Comparison of ENCODE assay signal across 32 cellular contexts in genomic region chr19:16782719-16783118, GRCh38.
"Had no signal": no experiment of that assay in that cellular context is flagged by ENCODE, and none has a peak within 500 bp of the region (broad histone marks: within the 10 kb centered on the region; RNA-seq: fewer than 3 reads in every experiment).

No MANE protein-coding gene starts in this region.

- H3K27ac ChIP-seq: adrenal gland, body of pancreas, brain microvascular endothelial cell, breast epithelium, VCaP had no signal

- DNase-seq: activated B cell treated with CpG ODN at 0.5 μM for 24 hours; activated CD4-positive, alpha-beta memory T cell treated with anti-CD3 and anti-CD28 coated beads for 36 hours; activated CD4-positive, alpha-beta T cell treated with anti-CD3 and anti-CD28 coated beads for 4 hours; activated CD4-positive, alpha-beta T cell treated with anti-CD3 and anti-CD28 coated beads, Interleukin-2, amount 10 ng/mL, durations not matched to agents 24 days and 14 days; activated CD4-positive, alpha-beta T cell treated with anti-CD3 and anti-CD28 coated beads, Interleukin-2, amount 50 U/mL, for 1 hour; activated CD4-positive, alpha-beta T cell treated with anti-CD3 and anti-CD28 coated beads, Interleukin-2, amount 50 U/mL, for 4 hours; activated CD4-positive, CD25-positive, alpha-beta regulatory T cell treated with anti-CD3 and anti-CD28 coated beads, Interleukin-2, amount 50 U/mL, for 72 hours; activated CD8-positive, alpha-beta memory T cell treated with anti-CD3 and anti-CD28 coated beads, Interleukin-2, amount 50 U/mL, for 4 hours; activated CD8-positive, alpha-beta T cell treated with anti-CD3 and anti-CD28 coated beads for 36 hours; activated effector memory CD4-positive, alpha-beta T cell treated with anti-CD3 and anti-CD28 coated beads, Interleukin-2, amount 50 U/mL, for 16 hours; activated gamma-delta T cell treated with Interleukin-2 at 50 U/mL for 16 hours; activated naive CD4-positive, alpha-beta T cell; activated naive CD4-positive, alpha-beta T cell treated with anti-CD3 and anti-CD28 coated beads for 36 hours; activated naive CD4-positive, alpha-beta T cell treated with anti-CD3 and anti-CD28 coated beads, Interleukin-2, amount 50 U/mL, for 16 hours; activated naive CD8-positive, alpha-beta T cell treated with anti-CD3 and anti-CD28 coated beads for 36 hours; activated T-cell treated with anti-CD3 and anti-CD28 coated beads for 4 hours; activated T-cell treated with anti-CD3 and anti-CD28 coated beads, Interleukin-2, amount 50 U/mL, for 1 hour; activated T-cell treated with anti-CD3 and anti-CD28 coated beads, Interleukin-2, amount 50 U/mL, for 4 hours; activated T-cell treated with anti-CD3 and anti-CD28 coated beads, Interleukin-2, amount 50 U/mL, for 72 hours; adrenal gland; amniotic stem cell; body of pancreas; brain microvascular endothelial cell; central memory CD4-positive, alpha-beta T cell; T-helper 2 cell; T-helper 9 cell had no signal

- H3K4me3 ChIP-seq: adrenal gland, body of pancreas, breast epithelium had no signal

- ATAC-seq: activated CD8-positive, alpha-beta T cell treated with anti-CD3 and anti-CD28 coated beads for 36 hours; activated naive CD4-positive, alpha-beta T cell treated with anti-CD3 and anti-CD28 coated beads, Interleukin-2, amount 50 U/mL, for 72 hours; activated T-cell treated with anti-CD3 and anti-CD28 coated beads, Interleukin-2, amount 50 U/mL, for 4 hours; activated T-cell treated with anti-CD3 and anti-CD28 coated beads, Interleukin-2, amount 50 U/mL, for 72 hours; activated T-helper 17 cell treated with anti-CD3 and anti-CD28 coated beads, Interleukin-2, amount 50 U/mL, for 72 hours; body of pancreas had no signal

- H3K36me3 ChIP-seq: adrenal gland, brain microvascular endothelial cell, breast epithelium had no signal

- FAIRE-seq: astrocyte, TTC549 had no signal

- H3K4me1 ChIP-seq: adrenal gland, body of pancreas, breast epithelium had no signal

- H3K9me3 ChIP-seq: adrenal gland, body of pancreas had no signal

- H3K27me3 ChIP-seq: adrenal gland, body of pancreas, brain microvascular endothelial cell, breast epithelium had no signal
